Comparison of ENCODE assay signal across 8 cellular contexts in the genomic region with DNA sequence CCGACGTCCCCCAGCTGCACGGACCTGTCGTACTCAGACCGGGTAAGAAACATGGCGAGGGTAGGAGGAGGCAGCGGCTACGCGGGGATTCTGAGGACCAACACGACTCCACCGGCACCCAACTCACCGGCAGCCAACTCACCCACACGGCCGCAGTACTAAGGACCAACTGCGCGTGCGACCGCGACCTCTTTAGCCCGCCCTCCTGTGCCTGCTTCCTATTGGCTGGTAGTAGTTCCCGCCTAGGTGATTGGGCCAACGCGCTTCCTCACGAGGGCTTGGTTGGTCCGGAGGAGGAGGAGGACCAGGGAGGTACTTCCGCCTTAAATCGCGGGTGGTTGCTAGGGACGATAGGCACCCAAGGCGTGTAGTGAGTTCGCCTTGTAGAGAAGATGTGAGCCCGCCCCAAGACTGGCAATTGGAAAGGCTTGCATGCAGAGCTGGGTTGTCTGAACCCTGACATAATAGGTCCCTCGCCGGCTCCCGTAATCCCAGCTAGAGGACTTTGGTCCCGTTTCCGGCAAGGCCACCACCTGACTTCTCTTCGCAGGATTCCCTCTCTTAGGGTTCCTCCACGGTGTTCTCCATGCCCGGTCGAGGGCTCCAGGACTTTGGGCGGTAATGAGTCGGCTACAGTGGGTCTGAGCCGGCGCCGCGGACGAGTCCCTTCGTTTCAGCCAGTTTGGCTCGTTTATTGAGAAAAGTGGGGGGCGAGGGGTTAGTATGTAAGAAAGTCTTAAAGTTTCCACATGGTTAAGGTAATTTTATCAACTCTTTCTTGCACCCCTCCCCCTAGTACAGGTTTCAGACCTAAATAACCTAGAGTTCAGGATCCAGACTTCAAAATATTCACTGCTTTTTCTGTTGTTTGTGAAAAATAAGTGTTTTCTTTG. TPM values are rescaled to one million over a fixed set of nuclear protein-coding genes. Genes with fewer than 3 reads are reported as not detected.
DNase-seq lines count a peak whose midpoint lies in the region; ATAC-seq and TF ChIP-seq lines count a peak whose summit lies in the region.

Gene PSMA5, minus strand, starts transcription at position 171 of the 893 bp plus-strand sequence. Its CDS starts 118 bp downstream, at position 53.

- no peaks in the 10 kb centered on the region for H3K27me3 ChIP-seq in prostate gland (replicated peaks; ENCODE audit: insufficient read depth)

- ATAC-seq in GM18498 (IDR thresholded peaks at IDR 0.05; ENCODE audit: unreplicated experiment) (peak; percentile 97), HG02938 (IDR thresholded peaks at IDR 0.05; ENCODE audit: unreplicated experiment) (peak; percentile 96), left ventricle myocardium superior (peak; percentile 99)

- DNase-seq in NCI-H187 (lab: John Stamatoyannopoulos, UW) (peak; percentile 88 to 93), T-helper 2 cell (peak; percentile 78 to 100 (median 94)), left ventricle myocardium superior (peak; percentile 96), prostate gland (ENCODE audit: low spot score) (peak; percentile 98)

- no peaks in the 10 kb centered on the region for H3K9me3 ChIP-seq in prostate gland

- peak; percentile 68 for TF ChIP-seq POLR2A in prostate gland (IDR thresholded peaks at IDR 0.05)

- peaks cover 8% of the 10 kb centered on the region for H3K4me1 ChIP-seq in prostate gland (replicated peaks)
- peaks cover 1% of the 10 kb centered on the region for H3K4me1 ChIP-seq in urinary bladder (ENCODE audit: insufficient read depth)

- WGBS in prostate gland = under 1% methylated on average over 40 of the region's 51 CpGs
- under 1% methylated on average over 51 of the region's 51 CpGs for WGBS in urinary bladder

- peak in 1 of 4 experiments; percentile 5 for TF ChIP-seq CTCF in prostate gland (IDR thresholded peaks at IDR 0.05)

- H3K4me3 ChIP-seq in prostate gland = peak within 1 kb of the TSS; percentile 74 to 84
- H3K4me3 ChIP-seq in urinary bladder (ENCODE audit: low read depth, low read length) = peak within 1 kb of the TSS; percentile 73

- intact Hi-C loops in left ventricle myocardium superior (cut with micrococcal nuclease) = no loop called here
- intact Hi-C loops in prostate gland (cut with DNase I) = loop anchor here (10.0 kb wide), 1 partner anchor 108 kb away; the partner anchor contains the start of gene GPR61

- peaks cover 0 to 2% of the 10 kb centered on the region in 2 donors for H3K36me3 ChIP-seq in prostate gland
- H3K36me3 ChIP-seq in urinary bladder (ENCODE audit: insufficient read depth) = no peaks in the 10 kb centered on the region

- peak within 1 kb of the TSS; percentile 64 for H3K27ac ChIP-seq in angular gyrus (ENCODE audit: low read depth, low read length)
- peak within 1 kb of the TSS; percentile 72 to 73 for H3K27ac ChIP-seq in prostate gland
- H3K27ac ChIP-seq in urinary bladder (ENCODE audit: low read depth) = peak within 1 kb of the TSS; percentile 72

RNA-seq across cellular contexts. Expression of gene PSMA5, which starts in this region (rescaled TPM):
- 50.8 TPM for total RNA-seq in left ventricle myocardium superior
- 10 to 100 TPM; 24.6 to 31.8 TPM for total RNA-seq in prostate gland
- 35.5 TPM for total RNA-seq in urinary bladder
- 53.5 TPM for polyA plus RNA-seq in urinary bladder

Comparison
In these comparisons a context has a peak if more than half of its experiments do, and no peak if none do; other contexts are left out.
1. Peak in every context shown above with its lines: DNase-seq, ATAC-seq, H3K4me3 ChIP-seq and H3K27ac ChIP-seq.